22 cellular contexts compared by ENCODE assay signal in the genomic region with DNA sequence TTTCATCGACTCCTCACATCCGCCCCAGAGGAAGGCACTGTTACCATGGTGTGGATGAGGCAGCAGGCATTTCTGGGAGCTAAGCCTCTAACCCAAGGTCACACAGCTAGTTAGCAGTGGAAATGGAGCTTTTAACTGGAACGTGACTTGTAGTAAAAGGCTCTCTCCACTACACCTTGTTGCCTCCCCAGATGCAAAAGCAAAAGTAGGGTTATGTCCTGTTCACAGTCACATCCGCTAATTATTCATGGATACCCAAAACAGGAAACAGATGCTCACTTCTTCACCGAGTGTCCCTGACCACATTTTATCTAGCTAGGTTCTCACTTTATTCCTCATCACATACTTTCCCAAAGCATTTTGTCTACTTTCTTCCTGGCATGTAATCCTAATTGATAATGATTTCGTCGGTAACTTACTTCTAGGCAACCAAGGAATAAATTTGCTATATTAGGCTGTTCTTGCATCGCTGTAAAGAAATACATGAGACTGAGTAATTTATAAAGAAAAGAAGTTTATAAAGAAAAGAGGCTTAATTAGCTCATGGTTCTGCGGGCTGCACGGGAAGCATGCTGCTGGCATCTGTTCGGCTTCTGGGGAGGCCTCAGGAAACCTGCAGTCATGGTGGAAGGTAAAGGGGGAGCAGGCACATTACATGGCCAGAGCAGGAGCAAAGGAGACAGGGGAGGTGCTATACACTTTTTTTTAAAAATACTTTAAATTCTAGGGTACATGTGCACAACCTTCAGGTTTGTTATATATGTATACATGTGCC.
DNase-seq lines count a peak whose midpoint lies in the region; ATAC-seq and TF ChIP-seq lines count a peak whose summit lies in the region.
"Had no signal": no experiment of that assay in that cellular context is flagged by ENCODE, and none has a peak within 500 bp of the region (broad histone marks: within the 10 kb centered on the region; RNA-seq: fewer than 3 reads in every experiment).

No MANE protein-coding gene starts in this region.

- DNase-seq in AG09319 (ENCODE audit: extremely low read depth, low read depth) (peak; percentile 11), KBM-7 (peak; percentile 94), dermis blood vessel endothelial cell (peak; percentile 86), lung microvascular endothelial cell (ENCODE audit: low read depth in 2 of 2) (peak; percentile 89 to 91), NCI-H748 treated with DMSO at 0.1 percent for 48 hours (lab: John Stamatoyannopoulos, UW) (no peak), Right ventricle myocardium superior (no peak)
- no peak for DNase-seq in activated CD8-positive, alpha-beta memory T cell treated with anti-CD3 and anti-CD28 coated beads, Interleukin-2, amount 10 ng/mL, durations not matched to agents 7 days and 5 days
- DNase-seq: AML-193; CD4-positive, CD25-positive, alpha-beta regulatory T cell; COR-L47; DMS53; H9; Karpas-422; MG63; NCI-H1092; NCI-H1436 treated with DMSO at 0.1 percent for 48 hours; NCI-H2081 treated with DMSO at 0.1 percent for 48 hours; NCI-H446 treated with DMSO at 0.1 percent for 48 hours; NK-92 treated with Interleukin-12 subunit alpha and Interleukin-12 subunit beta, amount 100 ng/mL, for 24 hours; SHP77 treated with DMSO at 0.1 percent for 48 hours; T-cell had no signal

- no peaks in the 10 kb centered on the region for H3K4me1 Mint-ChIP-seq in activated CD8-positive, alpha-beta memory T cell treated with anti-CD3 and anti-CD28 coated beads, Interleukin-2, amount 10 ng/mL, durations not matched to agents 7 days and 5 days
- H3K4me1 Mint-ChIP-seq: CD4-positive, CD25-positive, alpha-beta regulatory T cell; H9; T-cell had no signal

- no peak overlapping the region for H3K4me3 Mint-ChIP-seq in activated CD8-positive, alpha-beta memory T cell treated with anti-CD3 and anti-CD28 coated beads, Interleukin-2, amount 10 ng/mL, durations not matched to agents 7 days and 5 days
- H3K4me3 Mint-ChIP-seq: CD4-positive, CD25-positive, alpha-beta regulatory T cell; H9; T-cell had no signal

- no peak for ATAC-seq in activated CD8-positive, alpha-beta memory T cell treated with anti-CD3 and anti-CD28 coated beads, Interleukin-2, amount 10 ng/mL, durations not matched to agents 7 days and 5 days
- no peak for ATAC-seq in Right ventricle myocardium superior (ENCODE audit: poor library complexity)
- ATAC-seq: SK-N-SH treated with all-trans-retinoic acid at 6 μM for 48 hours, T-cell had no signal

- TF ChIP-seq CTCF in AG09319 (IDR thresholded peaks at IDR 0.05; ENCODE audit: low read depth, low read length): no peak

- intact Hi-C loops in Right ventricle myocardium superior (cut with DNase I): no loop called here

- no peaks in the 10 kb centered on the region for H3K27me3 Mint-ChIP-seq in activated CD8-positive, alpha-beta memory T cell treated with anti-CD3 and anti-CD28 coated beads, Interleukin-2, amount 10 ng/mL, durations not matched to agents 7 days and 5 days
- H3K27me3 Mint-ChIP-seq: T-cell had no signal

- no peaks in the 10 kb centered on the region for H3K36me3 Mint-ChIP-seq in activated CD8-positive, alpha-beta memory T cell treated with anti-CD3 and anti-CD28 coated beads, Interleukin-2, amount 10 ng/mL, durations not matched to agents 7 days and 5 days
- H3K36me3 Mint-ChIP-seq: CD4-positive, CD25-positive, alpha-beta regulatory T cell; T-cell had no signal

- peaks cover 8% of the 10 kb centered on the region for H3K9me3 Mint-ChIP-seq in activated CD8-positive, alpha-beta memory T cell treated with anti-CD3 and anti-CD28 coated beads, Interleukin-2, amount 10 ng/mL, durations not matched to agents 7 days and 5 days (ENCODE audit: low read depth)

- in situ Hi-C loops in KBM-7 (cut with MboI; ENCODE audit: low pct_unique_long_range_greater_than_20kb, low sequenced_read_pairs): no loop called here

- CTCF ChIA-PET in activated CD8-positive, alpha-beta memory T cell treated with anti-CD3 and anti-CD28 coated beads, Interleukin-2, amount 10 ng/mL, durations not matched to agents 7 days and 5 days (lab: Charles Lee): no interaction called here

- no peak overlapping the region for H3K27ac Mint-ChIP-seq in activated CD8-positive, alpha-beta memory T cell treated with anti-CD3 and anti-CD28 coated beads, Interleukin-2, amount 10 ng/mL, durations not matched to agents 7 days and 5 days
- H3K27ac Mint-ChIP-seq: CD4-positive, CD25-positive, alpha-beta regulatory T cell; H9; T-cell had no signal

Comparison
In these comparisons a context has a peak if more than half of its experiments do, and no peak if none do; other contexts are left out.
1. DNase-seq: peak in AG09319 (single experiment), KBM-7 (single experiment), dermis blood vessel endothelial cell (single experiment) and lung microvascular endothelial cell (2 of 2); none in NCI-H748 treated with DMSO at 0.1 percent for 48 hours (single experiment), activated CD8-positive, alpha-beta memory T cell treated with anti-CD3 and anti-CD28 coated beads, Interleukin-2, amount 10 ng/mL, durations not matched to agents 7 days and 5 days (single experiment) and Right ventricle myocardium superior (single experiment).